Comparison of ENCODE assay signal across 2 cellular contexts in the genomic region with DNA sequence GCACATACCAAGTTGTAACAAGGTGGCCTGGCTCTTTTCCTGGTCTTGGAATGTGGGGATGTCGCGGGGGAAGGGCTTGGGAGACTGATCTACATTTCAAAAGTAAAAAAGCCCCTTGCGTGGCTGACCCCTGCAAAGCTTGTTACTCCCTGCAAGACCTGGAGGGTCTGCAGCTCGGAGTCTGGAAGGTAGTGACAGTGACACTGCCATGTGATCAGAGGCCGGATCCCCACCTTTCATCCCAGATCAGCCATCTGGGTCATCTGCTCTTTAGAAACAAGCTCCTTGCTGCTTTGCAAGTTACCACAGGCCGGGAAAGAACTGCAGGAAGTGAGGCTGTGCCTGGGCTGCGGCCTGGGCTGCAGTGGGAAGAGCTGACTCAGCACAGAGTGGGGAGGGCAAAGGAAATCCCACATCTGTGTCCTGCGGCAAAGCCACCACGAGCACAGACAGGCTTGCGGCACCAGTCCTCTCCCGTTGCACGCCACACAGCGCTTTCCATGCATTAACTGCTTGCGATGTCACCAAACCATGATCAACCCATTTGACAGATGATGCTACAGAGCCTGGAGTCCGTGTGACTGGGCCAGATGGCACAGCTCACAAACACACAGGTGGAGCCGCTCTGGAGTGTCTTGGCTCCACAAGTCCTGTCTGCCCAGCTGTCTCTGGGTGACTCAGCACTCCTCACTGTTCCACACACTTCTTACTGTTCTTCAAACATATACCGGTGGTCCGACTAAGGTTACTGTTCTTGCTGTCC.
A peak's percentile ranks its signal among the peaks of the same experiment; 100 is the strongest.
TF ChIP-seq lines count a peak whose summit lies in the region.

No MANE protein-coding gene starts in this region.

TF ChIP-seq in SK-N-SH, 30 proteins besides CTCF, POLR2A, EP300 and RAD21 (continued from another document):
- 0 out of 2 replicates have a peak, but pooled peaks have one; percentile 5 for TF ChIP-seq PBX3 (IDR thresholded peaks at IDR 0.05)
- TF ChIP-seq GABPA (IDR thresholded peaks at IDR 0.05; ENCODE audit: low read depth) = no peak
- TF ChIP-seq NRF1 (IDR thresholded peaks at IDR 0.05; ENCODE audit: low read depth, low read length) = no peak

TF ChIP-seq in HepG2, 621 proteins besides CTCF, POLR2A, EP300 and RAD21 (continued from another document and continues in another):
- TF ChIP-seq, protein P1, sequence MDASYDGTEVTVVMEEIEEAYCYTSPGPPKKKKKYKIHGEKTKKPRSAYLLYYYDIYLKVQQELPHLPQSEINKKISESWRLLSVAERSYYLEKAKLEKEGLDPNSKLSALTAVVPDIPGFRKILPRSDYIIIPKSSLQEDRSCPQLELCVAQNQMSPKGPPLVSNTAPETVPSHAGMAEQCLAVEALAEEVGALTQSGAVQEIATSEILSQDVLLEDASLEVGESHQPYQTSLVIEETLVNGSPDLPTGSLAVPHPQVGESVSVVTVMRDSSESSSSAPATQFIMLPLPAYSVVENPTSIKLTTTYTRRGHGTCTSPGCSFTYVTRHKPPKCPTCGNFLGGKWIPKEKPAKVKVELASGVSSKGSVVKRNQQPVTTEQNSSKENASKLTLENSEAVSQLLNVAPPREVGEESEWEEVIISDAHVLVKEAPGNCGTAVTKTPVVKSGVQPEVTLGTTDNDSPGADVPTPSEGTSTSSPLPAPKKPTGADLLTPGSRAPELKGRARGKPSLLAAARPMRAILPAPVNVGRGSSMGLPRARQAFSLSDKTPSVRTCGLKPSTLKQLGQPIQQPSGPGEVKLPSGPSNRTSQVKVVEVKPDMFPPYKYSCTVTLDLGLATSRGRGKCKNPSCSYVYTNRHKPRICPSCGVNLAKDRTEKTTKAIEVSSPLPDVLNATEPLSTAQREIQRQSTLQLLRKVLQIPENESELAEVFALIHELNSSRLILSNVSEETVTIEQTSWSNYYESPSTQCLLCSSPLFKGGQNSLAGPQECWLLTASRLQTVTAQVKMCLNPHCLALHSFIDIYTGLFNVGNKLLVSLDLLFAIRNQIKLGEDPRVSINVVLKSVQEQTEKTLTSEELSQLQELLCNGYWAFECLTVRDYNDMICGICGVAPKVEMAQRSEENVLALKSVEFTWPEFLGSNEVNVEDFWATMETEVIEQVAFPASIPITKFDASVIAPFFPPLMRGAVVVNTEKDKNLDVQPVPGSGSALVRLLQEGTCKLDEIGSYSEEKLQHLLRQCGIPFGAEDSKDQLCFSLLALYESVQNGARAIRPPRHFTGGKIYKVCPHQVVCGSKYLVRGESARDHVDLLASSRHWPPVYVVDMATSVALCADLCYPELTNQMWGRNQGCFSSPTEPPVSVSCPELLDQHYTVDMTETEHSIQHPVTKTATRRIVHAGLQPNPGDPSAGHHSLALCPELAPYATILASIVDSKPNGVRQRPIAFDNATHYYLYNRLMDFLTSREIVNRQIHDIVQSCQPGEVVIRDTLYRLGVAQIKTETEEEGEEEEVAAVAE (CRISPR knock-in tag; IDR thresholded peaks at IDR 0.05; ENCODE audit: borderline replicate concordance) = no peak
- no peak for TF ChIP-seq CENPX (CRISPR knock-in tag; IDR thresholded peaks at IDR 0.05)
- TF ChIP-seq, protein P2, sequence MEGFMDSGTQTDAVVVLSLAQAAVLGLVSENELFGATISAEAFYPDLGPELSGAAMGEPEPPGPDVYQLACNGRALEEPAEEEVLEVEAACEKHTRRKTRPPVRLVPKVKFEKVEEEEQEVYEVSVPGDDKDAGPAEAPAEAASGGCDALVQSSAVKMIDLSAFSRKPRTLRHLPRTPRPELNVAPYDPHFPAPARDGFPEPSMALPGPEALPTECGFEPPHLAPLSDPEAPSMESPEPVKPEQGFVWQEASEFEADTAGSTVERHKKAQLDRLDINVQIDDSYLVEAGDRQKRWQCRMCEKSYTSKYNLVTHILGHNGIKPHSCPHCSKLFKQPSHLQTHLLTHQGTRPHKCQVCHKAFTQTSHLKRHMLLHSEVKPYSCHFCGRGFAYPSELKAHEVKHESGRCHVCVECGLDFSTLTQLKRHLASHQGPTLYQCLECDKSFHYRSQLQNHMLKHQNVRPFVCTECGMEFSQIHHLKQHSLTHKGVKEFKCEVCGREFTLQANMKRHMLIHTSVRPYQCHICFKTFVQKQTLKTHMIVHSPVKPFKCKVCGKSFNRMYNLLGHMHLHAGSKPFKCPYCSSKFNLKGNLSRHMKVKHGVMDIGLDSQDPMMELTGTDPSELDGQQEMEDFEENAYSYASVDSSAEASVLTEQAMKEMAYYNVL (CRISPR knock-in tag; IDR thresholded peaks at IDR 0.05; ENCODE audit: borderline replicate concordance) = no peak
- TF ChIP-seq HIVEP1 (CRISPR knock-in tag; IDR thresholded peaks at IDR 0.05) = no peak
- no peak for TF ChIP-seq POLR2G (IDR thresholded peaks at IDR 0.05; ENCODE audit: low read depth, low read length)
- peak; percentile 76 to 91 for TF ChIP-seq MAFK (conservative IDR thresholded peaks at IDR 0.05 in 1 of 2, IDR thresholded peaks at IDR 0.05 in 1 of 2; ENCODE audit: low read length in 2 of 2)
- TF ChIP-seq ZNF646 (CRISPR knock-in tag; IDR thresholded peaks at IDR 0.05) = no peak
- TF ChIP-seq ZSCAN5A (CRISPR knock-in tag; IDR thresholded peaks at IDR 0.05; ENCODE audit: borderline replicate concordance) = no peak
- TF ChIP-seq CBX2 (IDR thresholded peaks at IDR 0.05; ENCODE audit: low read depth, low read length) = no peak
- no peak for TF ChIP-seq CBX2 (CRISPR knock-in tag; IDR thresholded peaks at IDR 0.05; ENCODE audit: low read depth)
- TF ChIP-seq ZKSCAN8 (CRISPR knock-in tag; IDR thresholded peaks at IDR 0.05; ENCODE audit: borderline replicate concordance) = no peak
- TF ChIP-seq NFE2 (CRISPR knock-in tag; IDR thresholded peaks at IDR 0.05) = 0 out of 2 replicates have a peak, but pooled peaks have one; percentile 12
- no peak for TF ChIP-seq NRL (CRISPR knock-in tag; IDR thresholded peaks at IDR 0.05; ENCODE audit: borderline replicate concordance)
- TF ChIP-seq, protein P3, sequence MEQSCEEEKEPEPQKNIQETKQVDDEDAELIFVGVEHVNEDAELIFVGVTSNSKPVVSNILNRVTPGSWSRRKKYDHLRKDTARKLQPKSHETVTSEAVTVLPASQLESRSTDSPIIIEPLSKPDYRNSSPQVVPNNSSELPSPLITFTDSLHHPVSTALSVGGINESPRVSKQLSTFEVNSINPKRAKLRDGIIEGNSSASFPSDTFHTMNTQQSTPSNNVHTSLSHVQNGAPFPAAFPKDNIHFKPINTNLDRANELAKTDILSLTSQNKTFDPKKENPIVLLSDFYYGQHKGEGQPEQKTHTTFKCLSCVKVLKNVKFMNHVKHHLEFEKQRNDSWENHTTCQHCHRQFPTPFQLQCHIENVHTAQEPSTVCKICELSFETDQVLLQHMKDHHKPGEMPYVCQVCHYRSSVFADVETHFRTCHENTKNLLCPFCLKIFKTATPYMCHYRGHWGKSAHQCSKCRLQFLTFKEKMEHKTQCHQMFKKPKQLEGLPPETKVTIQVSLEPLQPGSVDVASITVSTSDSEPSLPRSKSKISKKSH (CRISPR knock-in tag; IDR thresholded peaks at IDR 0.05; ENCODE audit: borderline replicate concordance) = no peak
- TF ChIP-seq ZNF143 (CRISPR knock-in tag; IDR thresholded peaks at IDR 0.05) = no peak
- TF ChIP-seq CBFB (CRISPR knock-in tag; IDR thresholded peaks at IDR 0.05) = no peak
- no peak for TF ChIP-seq ZNF253 (CRISPR knock-in tag; IDR thresholded peaks at IDR 0.05; ENCODE audit: borderline replicate concordance)
- TF ChIP-seq, protein P4, sequence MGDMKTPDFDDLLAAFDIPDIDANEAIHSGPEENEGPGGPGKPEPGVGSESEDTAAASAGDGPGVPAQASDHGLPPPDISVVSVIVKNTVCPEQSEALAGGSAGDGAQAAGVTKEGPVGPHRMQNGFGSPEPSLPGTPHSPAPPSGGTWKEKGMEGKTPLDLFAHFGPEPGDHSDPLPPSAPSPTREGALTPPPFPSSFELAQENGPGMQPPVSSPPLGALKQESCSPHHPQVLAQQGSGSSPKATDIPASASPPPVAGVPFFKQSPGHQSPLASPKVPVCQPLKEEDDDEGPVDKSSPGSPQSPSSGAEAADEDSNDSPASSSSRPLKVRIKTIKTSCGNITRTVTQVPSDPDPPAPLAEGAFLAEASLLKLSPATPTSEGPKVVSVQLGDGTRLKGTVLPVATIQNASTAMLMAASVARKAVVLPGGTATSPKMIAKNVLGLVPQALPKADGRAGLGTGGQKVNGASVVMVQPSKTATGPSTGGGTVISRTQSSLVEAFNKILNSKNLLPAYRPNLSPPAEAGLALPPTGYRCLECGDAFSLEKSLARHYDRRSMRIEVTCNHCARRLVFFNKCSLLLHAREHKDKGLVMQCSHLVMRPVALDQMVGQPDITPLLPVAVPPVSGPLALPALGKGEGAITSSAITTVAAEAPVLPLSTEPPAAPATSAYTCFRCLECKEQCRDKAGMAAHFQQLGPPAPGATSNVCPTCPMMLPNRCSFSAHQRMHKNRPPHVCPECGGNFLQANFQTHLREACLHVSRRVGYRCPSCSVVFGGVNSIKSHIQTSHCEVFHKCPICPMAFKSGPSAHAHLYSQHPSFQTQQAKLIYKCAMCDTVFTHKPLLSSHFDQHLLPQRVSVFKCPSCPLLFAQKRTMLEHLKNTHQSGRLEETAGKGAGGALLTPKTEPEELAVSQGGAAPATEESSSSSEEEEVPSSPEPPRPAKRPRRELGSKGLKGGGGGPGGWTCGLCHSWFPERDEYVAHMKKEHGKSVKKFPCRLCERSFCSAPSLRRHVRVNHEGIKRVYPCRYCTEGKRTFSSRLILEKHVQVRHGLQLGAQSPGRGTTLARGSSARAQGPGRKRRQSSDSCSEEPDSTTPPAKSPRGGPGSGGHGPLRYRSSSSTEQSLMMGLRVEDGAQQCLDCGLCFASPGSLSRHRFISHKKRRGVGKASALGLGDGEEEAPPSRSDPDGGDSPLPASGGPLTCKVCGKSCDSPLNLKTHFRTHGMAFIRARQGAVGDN (CRISPR knock-in tag; IDR thresholded peaks at IDR 0.05) = 0 out of 2 replicates have a peak, but pooled peaks have one; percentile 20
- peak; percentile 49; the same call in 1 of the 2 replicates for TF ChIP-seq KDM1A (CRISPR knock-in tag; IDR thresholded peaks at IDR 0.05)
- TF ChIP-seq, protein P5, sequence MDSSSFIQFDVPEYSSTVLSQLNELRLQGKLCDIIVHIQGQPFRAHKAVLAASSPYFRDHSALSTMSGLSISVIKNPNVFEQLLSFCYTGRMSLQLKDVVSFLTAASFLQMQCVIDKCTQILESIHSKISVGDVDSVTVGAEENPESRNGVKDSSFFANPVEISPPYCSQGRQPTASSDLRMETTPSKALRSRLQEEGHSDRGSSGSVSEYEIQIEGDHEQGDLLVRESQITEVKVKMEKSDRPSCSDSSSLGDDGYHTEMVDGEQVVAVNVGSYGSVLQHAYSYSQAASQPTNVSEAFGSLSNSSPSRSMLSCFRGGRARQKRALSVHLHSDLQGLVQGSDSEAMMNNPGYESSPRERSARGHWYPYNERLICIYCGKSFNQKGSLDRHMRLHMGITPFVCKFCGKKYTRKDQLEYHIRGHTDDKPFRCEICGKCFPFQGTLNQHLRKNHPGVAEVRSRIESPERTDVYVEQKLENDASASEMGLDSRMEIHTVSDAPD (CRISPR knock-in tag; IDR thresholded peaks at IDR 0.05) = no peak
- no peak for TF ChIP-seq TP53 (CRISPR knock-in tag; conservative IDR thresholded peaks at IDR 0.05)
- TF ChIP-seq MZF1 (CRISPR knock-in tag; IDR thresholded peaks at IDR 0.05; ENCODE audit: borderline replicate concordance) = no peak
